ENCODE assay signal across 25 cellular contexts in genomic region chr1:64302971-64303370, GRCh38.
DNase-seq lines count a peak whose midpoint lies in the region; ATAC-seq, FAIRE-seq and TF ChIP-seq lines count a peak whose summit lies in the region.
"Had no signal": no experiment of that assay in that cellular context is flagged by ENCODE, and none has a peak within 500 bp of the region (broad histone marks: within the 10 kb centered on the region; RNA-seq: fewer than 3 reads in every experiment).

No MANE protein-coding gene starts in this region.

- CTCF ChIA-PET in SK-N-SH (lab: Yijun Ruan, JAX): no interaction called here

- H3K36me3 ChIP-seq in SK-N-SH (replicated peaks in 1 of 2; ENCODE audit: control insufficient read depth in 1 of 2, insufficient read depth in 2 of 2, low read length in 1 of 2) (no peaks in the 10 kb centered on the region), brain microvascular endothelial cell (replicated peaks) (no peaks in the 10 kb centered on the region)
- H3K36me3 ChIP-seq: right atrium auricular region, upper lobe of right lung had no signal

- H3K4me2 ChIP-seq in SK-N-SH: no peak overlapping the region
- H3K4me2 ChIP-seq: A549 had no signal

- H3F3A ChIP-seq in SK-N-SH (replicated peaks; ENCODE audit: insufficient read depth): no peaks in the 10 kb centered on the region

- no peaks in the 10 kb centered on the region for H3K79me2 ChIP-seq in SK-N-SH (ENCODE audit: insufficient read depth)

- TF ChIP-seq RAD21 in SK-N-SH (IDR thresholded peaks at IDR 0.05; ENCODE audit: low read length): no peak

- in situ Hi-C loops in brain microvascular endothelial cell (cut with HindIII; ENCODE audit: low pct_ligation_motif_present, low sequenced_read_pairs): no loop called here

- H3K4me1 Mint-ChIP-seq in stimulated activated naive B cell treated with anti-CD40 and anti-IgM and Interleukin-4, amounts not matched to agents 10 μg/mL and 1 μg/mL and 100 μg/mL, for 72 hours: no peaks in the 10 kb centered on the region
- H3K4me1 Mint-ChIP-seq: activated naive CD8-positive, alpha-beta T cell treated with anti-CD3 and anti-CD28 coated beads, Interleukin-2, amount 10 ng/mL, durations not matched to agents 7 days and 5 days; naive thymus-derived CD4-positive, alpha-beta T cell had no signal

- ATAC-seq in SK-N-SH treated with all-trans-retinoic acid at 6 μM for 48 hours (peak; percentile 46), HG02798 (IDR thresholded peaks at IDR 0.05; ENCODE audit: poor library complexity, unreplicated experiment) (no peak)
- no peak for ATAC-seq in stimulated activated naive B cell treated with anti-CD40 and anti-IgM and Interleukin-4, amounts not matched to agents 10 μg/mL and 1 μg/mL and 100 μg/mL, for 72 hours (replicated peaks)
- ATAC-seq: A549; naive thymus-derived CD4-positive, alpha-beta T cell; Right ventricle myocardium inferior; upper lobe of right lung had no signal

- H3K9me3 Mint-ChIP-seq in stimulated activated naive B cell treated with anti-CD40 and anti-IgM and Interleukin-4, amounts not matched to agents 10 μg/mL and 1 μg/mL and 100 μg/mL, for 72 hours: no peaks in the 10 kb centered on the region
- H3K9me3 Mint-ChIP-seq: activated naive CD8-positive, alpha-beta T cell treated with anti-CD3 and anti-CD28 coated beads, Interleukin-2, amount 10 ng/mL, durations not matched to agents 7 days and 5 days had no signal

- H4K20me1 ChIP-seq in SK-N-SH (ENCODE audit: insufficient read depth): no peaks in the 10 kb centered on the region

- no peak for FAIRE-seq in frontal cortex (lab: Jason Lieb, UNC)
- FAIRE-seq: A549, G401.6, HTR-8/SVneo, TTC549 had no signal

- 42% methylated on average over 2 of the region's 2 CpGs for WGBS in SK-N-SH (ENCODE audit: low lambda C conversion rate)

- H3K9me3 ChIP-seq in SK-N-SH: no peaks in the 10 kb centered on the region
- H3K9me3 ChIP-seq: upper lobe of right lung had no signal

- H3K9ac ChIP-seq in SK-N-SH: no peak overlapping the region

- no peaks in the 10 kb centered on the region for H3K9me2 ChIP-seq in SK-N-SH

- H3K27me3 ChIP-seq in SK-N-SH (ENCODE audit: insufficient read depth) (no peaks in the 10 kb centered on the region), brain microvascular endothelial cell (replicated peaks) (no peaks in the 10 kb centered on the region)
- H3K27me3 ChIP-seq: right atrium auricular region, upper lobe of right lung had no signal

- no peaks in the 10 kb centered on the region for H3K4me1 ChIP-seq in SK-N-SH (ENCODE audit: control insufficient read depth in 1 of 2, insufficient read depth in 2 of 2, low read depth in 1 of 2, low read length in 1 of 2)
- H3K4me1 ChIP-seq: A549, right atrium auricular region, upper lobe of right lung had no signal

- TF ChIP-seq CTCF in SK-N-SH (IDR thresholded peaks at IDR 0.05) (no peak), brain microvascular endothelial cell (IDR thresholded peaks at IDR 0.05; ENCODE audit: low read depth, low read length, missing control alignments) (no peak)

- no peak overlapping the region for H3K27ac Mint-ChIP-seq in stimulated activated naive B cell treated with anti-CD40 and anti-IgM and Interleukin-4, amounts not matched to agents 10 μg/mL and 1 μg/mL and 100 μg/mL, for 72 hours
- H3K27ac Mint-ChIP-seq: activated naive CD8-positive, alpha-beta T cell treated with anti-CD3 and anti-CD28 coated beads, Interleukin-2, amount 10 ng/mL, durations not matched to agents 7 days and 5 days; naive thymus-derived CD4-positive, alpha-beta T cell had no signal

- H3K4me3 ChIP-seq in SK-N-SH (ENCODE audit: low read depth in 2 of 2, low read length in 1 of 2) (no peak overlapping the region), brain microvascular endothelial cell (ENCODE audit: low read depth, low read length) (no peak overlapping the region)
- H3K4me3 ChIP-seq: A549, right atrium auricular region, upper lobe of right lung had no signal

- H3K4me3 Mint-ChIP-seq in stimulated activated naive B cell treated with anti-CD40 and anti-IgM and Interleukin-4, amounts not matched to agents 10 μg/mL and 1 μg/mL and 100 μg/mL, for 72 hours: no peak overlapping the region
- H3K4me3 Mint-ChIP-seq: activated naive CD8-positive, alpha-beta T cell treated with anti-CD3 and anti-CD28 coated beads, Interleukin-2, amount 10 ng/mL, durations not matched to agents 7 days and 5 days; naive thymus-derived CD4-positive, alpha-beta T cell had no signal

- no peak overlapping the region for H2AFZ ChIP-seq in SK-N-SH (ENCODE audit: low read depth)

- no peak overlapping the region for H3K27ac ChIP-seq in SK-N-SH (ENCODE audit: low read depth in 2 of 2, low read length in 1 of 2)
- H3K27ac ChIP-seq in brain microvascular endothelial cell: no peak overlapping the region
- H3K27ac ChIP-seq: A549, right atrium auricular region, upper lobe of right lung had no signal

- TF ChIP-seq EP300 in SK-N-SH (IDR thresholded peaks at IDR 0.05; ENCODE audit: borderline replicate concordance in 1 of 2, low read depth in 1 of 2, low read length in 1 of 2): no peak

- no peak for DNase-seq in SK-N-SH
- peak; percentile 41 for DNase-seq in M059J (ENCODE audit: low read depth)
- peak; percentile 12 for DNase-seq in brain microvascular endothelial cell
- DNase-seq in activated naive CD4-positive, alpha-beta T cell treated with Interleukin-2 at 50 U/mL for 16 hours: no peak
- DNase-seq in stimulated activated naive B cell treated with anti-CD40 and anti-IgM and Interleukin-4, amounts not matched to agents 10 μg/mL and 1 μg/mL and 100 μg/mL, for 72 hours: no peak
- no peak for DNase-seq in frontal cortex (ENCODE audit: low spot score in 2 of 2)
- DNase-seq: activated naive CD8-positive, alpha-beta T cell treated with anti-CD3 and anti-CD28 coated beads, Interleukin-2, amount 10 ng/mL, durations not matched to agents 7 days and 5 days; activated T-cell treated with anti-CD3 and anti-CD28 coated beads, Interleukin-2, amount 50 U/mL, for 48 hours; C1 segment of cervical spinal cord; Calu3; dermis blood vessel endothelial cell; mesendoderm; naive thymus-derived CD4-positive, alpha-beta T cell; NCI-H187 treated with DMSO at 0.1 percent for 48 hours; NCI-H446 treated with DMSO at 0.1 percent for 48 hours; stimulated activated CD4-positive, alpha-beta T cell treated with anti-CD3 and anti-CD28 coated beads, Interleukin-12 subunit alpha, Interleukin-12 subunit beta, amount 100 ng/mL, for 4 hours; upper lobe of right lung had no signal

- peaks cover 12 to 18% of the 10 kb centered on the region in 2 donors for H3K27me3 Mint-ChIP-seq in stimulated activated naive B cell treated with anti-CD40 and anti-IgM and Interleukin-4, amounts not matched to agents 10 μg/mL and 1 μg/mL and 100 μg/mL, for 72 hours

- H3K36me3 Mint-ChIP-seq in stimulated activated naive B cell treated with anti-CD40 and anti-IgM and Interleukin-4, amounts not matched to agents 10 μg/mL and 1 μg/mL and 100 μg/mL, for 72 hours: no peaks in the 10 kb centered on the region
- H3K36me3 Mint-ChIP-seq: activated naive CD8-positive, alpha-beta T cell treated with anti-CD3 and anti-CD28 coated beads, Interleukin-2, amount 10 ng/mL, durations not matched to agents 7 days and 5 days; naive thymus-derived CD4-positive, alpha-beta T cell had no signal

- POLR2A ChIA-PET in SK-N-SH (lab: Yijun Ruan, JAX): no interaction called here

TF ChIP-seq in SK-N-SH treated with all-trans-retinoic acid at 6 μM for 48 hours, 23 proteins besides CTCF, POLR2A, EP300 and RAD21 (continues in another document):
- TF ChIP-seq PPARA (CRISPR knock-in tag; IDR thresholded peaks at IDR 0.05; ENCODE audit: borderline replicate concordance): no peak
- no peak for TF ChIP-seq ZFP3 (CRISPR knock-in tag; IDR thresholded peaks at IDR 0.05)
- TF ChIP-seq TCF4 (CRISPR knock-in tag; IDR thresholded peaks at IDR 0.05; ENCODE audit: borderline replicate concordance): no peak
- TF ChIP-seq ZNF8 (CRISPR knock-in tag; IDR thresholded peaks at IDR 0.05): no peak
- no peak for TF ChIP-seq TOX (CRISPR knock-in tag; IDR thresholded peaks at IDR 0.05; ENCODE audit: borderline replicate concordance)
- TF ChIP-seq OSR1 (CRISPR knock-in tag; IDR thresholded peaks at IDR 0.05): no peak
- no peak for TF ChIP-seq ISL1 (CRISPR knock-in tag; IDR thresholded peaks at IDR 0.05)
- no peak for TF ChIP-seq ZNF565 (CRISPR knock-in tag; conservative IDR thresholded peaks at IDR 0.05; ENCODE audit: low read depth)

TF ChIP-seq in SK-N-SH, 30 proteins besides CTCF, POLR2A, EP300 and RAD21 (continues in another document):
- no peak for TF ChIP-seq MEF2A (IDR thresholded peaks at IDR 0.05; ENCODE audit: borderline replicate concordance, low read depth)
- TF ChIP-seq JUND (IDR thresholded peaks at IDR 0.05): no peak
- no peak for TF ChIP-seq TCF12 (IDR thresholded peaks at IDR 0.05)
- TF ChIP-seq EZH2phosphoT487 (IDR thresholded peaks at IDR 0.05; ENCODE audit: borderline replicate concordance, low read depth): no peak
- no peak for TF ChIP-seq REST (IDR thresholded peaks at IDR 0.05; ENCODE audit: low read depth, low read length)
- TF ChIP-seq SIN3A (IDR thresholded peaks at IDR 0.05; ENCODE audit: borderline replicate concordance, low read depth, low read length): no peak
- TF ChIP-seq CHD2 (IDR thresholded peaks at IDR 0.05; ENCODE audit: low read length, partially characterized antibody): no peak

Comparison
In these comparisons a context has a peak if more than half of its experiments do, and no peak if none do; other contexts are left out.
1. DNase-seq: peak in M059J (single experiment) and brain microvascular endothelial cell (single experiment); none in SK-N-SH (single experiment), activated naive CD4-positive, alpha-beta T cell treated with Interleukin-2 at 50 U/mL for 16 hours (single experiment), stimulated activated naive B cell treated with anti-CD40 and anti-IgM and Interleukin-4, amounts not matched to agents 10 μg/mL and 1 μg/mL and 100 μg/mL, for 72 hours (single experiment) and frontal cortex (0 of 2).